ENCODE assay signal across 18 cellular contexts in genomic region chr3:32320080-32320479, GRCh38.
DNase-seq lines count a peak whose midpoint lies in the region; FAIRE-seq and TF ChIP-seq lines count a peak whose summit lies in the region.
"Had no signal": no experiment of that assay in that cellular context is flagged by ENCODE, and none has a peak within 500 bp of the region (broad histone marks: within the 10 kb centered on the region; RNA-seq: fewer than 3 reads in every experiment).

No MANE protein-coding gene starts in this region.

- no peaks in the 10 kb centered on the region for H3K9me3 Mint-ChIP-seq in neural progenitor cell
- H3K9me3 Mint-ChIP-seq in type B pancreatic cell: peaks cover 9% of the 10 kb centered on the region
- H3K9me3 Mint-ChIP-seq: CD14-positive monocyte; CD8-positive, alpha-beta T cell; IgD-negative memory B cell had no signal

- H3K4ac ChIP-seq in H1 (replicated peaks; ENCODE audit: insufficient read length, low read depth, low read length): peak overlapping the region; percentile 40

- CTCF ChIA-PET in H1 (lab: Charles Lee; ENCODE audit: partially characterized antibody): interaction anchor here (0.6 to 1.5 kb wide), 7 partner anchors 14 to 301 kb away, joined by 3 to 6 read pairs (median 3); no protein-coding TSS in a partner anchor

- no peak for TF ChIP-seq RAD21 in H1 (IDR thresholded peaks at IDR 0.05 in 1 of 2, conservative IDR thresholded peaks at IDR 0.05 in 1 of 2; ENCODE audit: low read depth in 2 of 2, low read length in 2 of 2)

- no peak overlapping the region for H4K8ac ChIP-seq in H1 (ENCODE audit: extremely low read depth, insufficient read depth, low read length)

- H3K23ac ChIP-seq in H1 (ENCODE audit: insufficient read length): no peak overlapping the region

- H2BK12ac ChIP-seq in H1 (ENCODE audit: low read depth, low read length): no peak overlapping the region

- H4K5ac ChIP-seq in H1 (ENCODE audit: insufficient read length, low read depth, low read length): no peak overlapping the region

- H2BK120ac ChIP-seq in H1 (replicated peaks; ENCODE audit: low read depth, low read length): no peak overlapping the region

- TF ChIP-seq CTCF in H1 (IDR thresholded peaks at IDR 0.05; ENCODE audit: control extremely low read depth in 1 of 3, insufficient read depth in 1 of 3, low read depth in 1 of 3, low read length in 3 of 3) (no peak), neural progenitor cell (IDR thresholded peaks at IDR 0.05) (no peak), type B pancreatic cell (conservative IDR thresholded peaks at IDR 0.05) (no peak)

- H3K27me3 ChIP-seq in BLaER1 treated with 17β-estradiol and CSF1 and Interleukin-3, amounts not matched to agents 10 nM and 100 nM: no peaks in the 10 kb centered on the region
- H3K27me3 ChIP-seq in H1 (replicated peaks in 1 of 4; ENCODE audit: control insufficient read depth in 3 of 4, extremely low read depth in 1 of 4, insufficient read depth in 3 of 4, low read length in 3 of 4): no peaks in the 10 kb centered on the region
- H3K27me3 ChIP-seq in neural progenitor cell: no peaks in the 10 kb centered on the region

- no peak overlapping the region; the same call in 1 of the 2 replicates for H3K18ac ChIP-seq in H1 (ENCODE audit: extremely low read depth, low read length)

- no peak overlapping the region for H2BK15ac ChIP-seq in H1 (ENCODE audit: low read length)

- no peak overlapping the region for H3K4me3 Mint-ChIP-seq in neural progenitor cell
- H3K4me3 Mint-ChIP-seq in type B pancreatic cell: peak overlapping the region; percentile 6
- H3K4me3 Mint-ChIP-seq: CD14-positive monocyte; CD8-positive, alpha-beta T cell; IgD-negative memory B cell had no signal

- H3K4me1 Mint-ChIP-seq in neural progenitor cell (peaks cover 60% of the 10 kb centered on the region), type B pancreatic cell (ENCODE audit: unreplicated experiment) (peaks cover 59% of the 10 kb centered on the region)
- H3K4me1 Mint-ChIP-seq: IgD-negative memory B cell had no signal

- H3K56ac ChIP-seq in H1 (replicated peaks; ENCODE audit: insufficient read length, low read depth, low read length): no peak overlapping the region

- H4K20me1 ChIP-seq in BLaER1 treated with 17β-estradiol and CSF1 and Interleukin-3, amounts not matched to agents 10 nM and 100 nM: 0 out of 22 replicates have a peak, but pooled peaks cover 0 to 5% (median 0%) of the 10 kb centered on the region in 11 experiments
- H4K20me1 ChIP-seq in H1 (replicated peaks in 1 of 2; ENCODE audit: control insufficient read depth in 1 of 2, insufficient read depth in 2 of 2, low read length in 2 of 2): no peaks in the 10 kb centered on the region
- no peaks in the 10 kb centered on the region for H4K20me1 ChIP-seq in neural progenitor cell (ENCODE audit: low read depth)

- H3K9me3 ChIP-seq in BLaER1 treated with 17β-estradiol and CSF1 and Interleukin-3, amounts not matched to agents 10 nM and 100 nM (replicated peaks in 1 of 11): no peaks in the 10 kb centered on the region
- H3K9me3 ChIP-seq in H1 (ENCODE audit: insufficient read depth in 2 of 2, low read depth in 1 of 2, low read length in 1 of 2) (no peaks in the 10 kb centered on the region; a peak in 1 of 4 replicates), neural progenitor cell (ENCODE audit: low read depth) (no peaks in the 10 kb centered on the region)

- no peak overlapping the region for H4K91ac ChIP-seq in H1 (replicated peaks; ENCODE audit: insufficient read length, low read length)

- H3K36me3 Mint-ChIP-seq in neural progenitor cell (no peaks in the 10 kb centered on the region), type B pancreatic cell (peaks cover 4% of the 10 kb centered on the region)
- H3K36me3 Mint-ChIP-seq: CD14-positive monocyte; CD8-positive, alpha-beta T cell; IgD-negative memory B cell had no signal

- 0 out of 2 replicates have a peak, but pooled peaks cover 6% of the 10 kb centered on the region for H3K79me1 ChIP-seq in H1 (ENCODE audit: low read depth, low read length)

- no peak overlapping the region for H2AFZ ChIP-seq in H1 (ENCODE audit: low read length)
- no peak overlapping the region for H2AFZ ChIP-seq in neural progenitor cell (replicated peaks)

- 0 out of 2 replicates have a peak overlapping the region, but pooled peaks have one; percentile 54 for H2AK5ac ChIP-seq in H1 (ENCODE audit: low read depth, low read length)

- no peak overlapping the region for H2BK5ac ChIP-seq in H1 (ENCODE audit: low read depth, low read length)

- no peak overlapping the region for H2BK20ac ChIP-seq in H1 (ENCODE audit: low read length)

- H3K14ac ChIP-seq in H1 (ENCODE audit: insufficient read length): no peak overlapping the region

- peaks cover 19 to 46% (median 35%) of the 10 kb centered on the region in 10 experiments for H3K4me1 ChIP-seq in BLaER1 treated with 17β-estradiol and CSF1 and Interleukin-3, amounts not matched to agents 10 nM and 100 nM
- H3K4me1 ChIP-seq in H1 (replicated peaks in 1 of 4; ENCODE audit: control insufficient read depth in 3 of 4, insufficient read depth in 4 of 4, low read length in 3 of 4) (peaks cover 4 to 20% (median 13%) of the 10 kb centered on the region in 4 experiments), neural progenitor cell (peaks cover 47% of the 10 kb centered on the region)

- WGBS in H1 (ENCODE audit: extremely low coverage in 1 of 2, insufficient coverage in 1 of 2, insufficient read length in 1 of 2, insufficient replicate concordance in 2 of 2, low coverage in 1 of 2, low lambda C conversion rate in 2 of 2, missing lambda C conversion rate in 1 of 2), 2 experiments: 80% methylated on average over 6 of the region's 6 CpGs; no CpG with 5 or more reads in 1 of the 2 experiments

- H3K36me3 ChIP-seq in BLaER1 treated with 17β-estradiol and CSF1 and Interleukin-3, amounts not matched to agents 10 nM and 100 nM: no peaks in the 10 kb centered on the region
- H3K36me3 ChIP-seq in H1 (ENCODE audit: control insufficient read depth in 2 of 4, insufficient read depth in 4 of 4, low read length in 3 of 4) (no peaks in the 10 kb centered on the region; a peak in 1 of 8 replicates), neural progenitor cell (no peaks in the 10 kb centered on the region)

- H3K4me3 ChIP-seq in BLaER1 treated with 17β-estradiol and CSF1 and Interleukin-3, amounts not matched to agents 10 nM and 100 nM: no peak overlapping the region
- H3K4me3 ChIP-seq in H1 (ENCODE audit: extremely low read depth in 1 of 4, insufficient read depth in 2 of 4, low read depth in 3 of 4, low read length in 4 of 4) (no peak overlapping the region), neural progenitor cell (no peak overlapping the region)

- no peaks in the 10 kb centered on the region for H3K23me2 ChIP-seq in H1 (ENCODE audit: low read depth, low read length)

- FAIRE-seq in H1 (lab: Jason Lieb, UNC): no peak
- FAIRE-seq: A204.1, D721Med, GM19239, H54 had no signal

- no peak for TF ChIP-seq EP300 in H1 (IDR thresholded peaks at IDR 0.05; ENCODE audit: borderline replicate concordance in 1 of 2, low read depth in 2 of 2, low read length in 2 of 2)

- POLR2A ChIA-PET in H1 (lab: Charles Lee; ENCODE audit: partially characterized antibody): interaction anchor here (1.0 kb wide), 1 partner anchor 91 kb away, joined by 3 read pairs; no protein-coding TSS in a partner anchor

- 0 out of 22 replicates have a peak overlapping the region, but pooled peaks of 1 of the 11 experiments have one; percentile 65 for H3K27ac ChIP-seq in BLaER1 treated with 17β-estradiol and CSF1 and Interleukin-3, amounts not matched to agents 10 nM and 100 nM
- H3K27ac ChIP-seq in H1 (ENCODE audit: low read depth, low read length) (no peak overlapping the region), neural progenitor cell (no peak overlapping the region)

- H3K4me2 ChIP-seq in BLaER1 treated with 17β-estradiol and CSF1 and Interleukin-3, amounts not matched to agents 10 nM and 100 nM: peak overlapping the region in 8 of 11 experiments; percentile 76 to 88 (median 87); a peak in 11 of 22 replicates
- H3K4me2 ChIP-seq in H1 (ENCODE audit: insufficient read depth in 1 of 2, low read depth in 2 of 2, low read length in 2 of 2) (peak overlapping the region in 1 of 2 experiments; percentile 59; a peak in 1 of 4 replicates), neural progenitor cell (no peak overlapping the region)

- H3K79me2 ChIP-seq in H1 (ENCODE audit: control insufficient read depth in 1 of 2, insufficient read depth in 2 of 2, low read length in 2 of 2) (no peaks in the 10 kb centered on the region), neural progenitor cell (ENCODE audit: low read depth) (peaks cover 10% of the 10 kb centered on the region)

- no peak for TF ChIP-seq POLR2A in H1 (IDR thresholded peaks at IDR 0.05; ENCODE audit: control extremely low read depth in 1 of 2, low read depth in 2 of 2, low read length in 2 of 2)

- H3F3A ChIP-seq in neural progenitor cell (ENCODE audit: low read depth): peaks cover 38% of the 10 kb centered on the region

- H3K27me3 Mint-ChIP-seq in neural progenitor cell (ENCODE audit: insufficient read depth, low read depth): peaks cover 2% of the 10 kb centered on the region
- H3K27me3 Mint-ChIP-seq in type B pancreatic cell: no peaks in the 10 kb centered on the region

- no peak for DNase-seq in H1 (ENCODE audit: low read depth in 1 of 2, low spot score in 2 of 2)
- DNase-seq in neural progenitor cell (ENCODE audit: low spot score): no peak
- DNase-seq in type B pancreatic cell (ENCODE audit: extremely low spot score, unreplicated experiment): no peak
- no peak for DNase-seq in inferior parietal cortex (ENCODE audit: extremely low spot score)
- DNase-seq in DMS114 treated with DMSO at 0.1 percent for 48 hours (lab: John Stamatoyannopoulos, UW; ENCODE audit: unreplicated experiment): no peak
- no peak for DNase-seq in SKM-1 (lab: John Stamatoyannopoulos, UW; ENCODE audit: unreplicated experiment)
- DNase-seq: CD8-positive, alpha-beta T cell; COR-L47; DND-41; GDM1 had no signal

- peak overlapping the region; percentile 72 for H3K27ac Mint-ChIP-seq in neural progenitor cell
- H3K27ac Mint-ChIP-seq in type B pancreatic cell: peak overlapping the region; percentile 87
- H3K27ac Mint-ChIP-seq: B cell; CD8-positive, alpha-beta T cell; IgD-negative memory B cell had no signal

- H3K9ac ChIP-seq in BLaER1 treated with 17β-estradiol and CSF1 and Interleukin-3, amounts not matched to agents 10 nM and 100 nM: no peak overlapping the region
- H3K9ac ChIP-seq in H1 (replicated peaks in 1 of 4; ENCODE audit: extremely low read depth in 1 of 4, low read depth in 3 of 4, low read length in 3 of 4) (no peak overlapping the region), neural progenitor cell (no peak overlapping the region)

TF ChIP-seq in H1, 55 proteins besides CTCF, POLR2A, EP300 and RAD21 (continues in another document):
- TF ChIP-seq RBBP5 (IDR thresholded peaks at IDR 0.05; ENCODE audit: borderline replicate concordance, low read depth, low read length) (no peak), CHD1 (IDR thresholded peaks at IDR 0.05; ENCODE audit: low read depth, low read length) (no peak), EZH2 (IDR thresholded peaks at IDR 0.05; ENCODE audit: low read depth, low read length, severe bottlenecking) (no peak), SP2 (IDR thresholded peaks at IDR 0.05; ENCODE audit: low read length) (no peak), CTBP2 (IDR thresholded peaks at IDR 0.05; ENCODE audit: borderline replicate concordance, insufficient read depth, insufficient read length, low read length) (no peak), BRCA1 (IDR thresholded peaks at IDR 0.05; ENCODE audit: low read depth, low read length) (no peak), CHD2 (IDR thresholded peaks at IDR 0.05; ENCODE audit: low read length) (no peak)
